In genomic region chr3:18765672-18766071, GRCh38 we compare ENCODE assay signal across 27 cellular contexts.
"Had no signal": no experiment of that assay in that cellular context is flagged by ENCODE, and none has a peak within 500 bp of the region (broad histone marks: within the 10 kb centered on the region; RNA-seq: fewer than 3 reads in every experiment).

No MANE protein-coding gene starts in this region.

- H3K36me3 Mint-ChIP-seq: activated naive CD8-positive, alpha-beta T cell; mesothelial cell of epicardium; naive B cell had no signal

- ATAC-seq: body of pancreas, foreskin keratinocyte, heart left ventricle, psoas muscle had no signal

- H3K9me3 Mint-ChIP-seq: activated B cell treated with CpG ODN at 0.5 μM for 24 hours; activated T-cell treated with anti-CD3 and anti-CD28 coated beads, Interleukin-2, amount 50 U/mL, for 24 hours; activated T-helper 2 cell treated with anti-CD3 and anti-CD28 coated beads, Interferon-gamma antibody, Interleukin-2, Interleukin-4, amounts not matched to agents 10 μg/mL and 5 μg/mL and 100 μg/mL, durations not matched to agents 14 hours and 24 hours and 36 hours; mesothelial cell of epicardium; naive B cell; neural crest cell had no signal

- H3K27me3 Mint-ChIP-seq: activated B cell treated with CpG ODN at 0.5 μM for 24 hours; activated naive CD8-positive, alpha-beta T cell had no signal

- H3K27ac Mint-ChIP-seq: activated B cell treated with CpG ODN at 0.5 μM for 24 hours; activated naive CD8-positive, alpha-beta T cell; activated T-cell treated with anti-CD3 and anti-CD28 coated beads, Interleukin-2, amount 50 U/mL, for 24 hours; activated T-helper 2 cell treated with anti-CD3 and anti-CD28 coated beads, Interferon-gamma antibody, Interleukin-2, Interleukin-4, amounts not matched to agents 10 μg/mL and 5 μg/mL and 100 μg/mL, durations not matched to agents 14 hours and 24 hours and 36 hours; mesothelial cell of epicardium; naive B cell had no signal

- H3K4me3 ChIP-seq: body of pancreas, esophagus muscularis mucosa, heart left ventricle, psoas muscle, sigmoid colon, testis had no signal

- H3K4me1 Mint-ChIP-seq: activated B cell treated with CpG ODN at 0.5 μM for 24 hours, mesothelial cell of epicardium, neural crest cell had no signal

- DNase-seq: activated B cell treated with CpG ODN at 0.5 μM for 24 hours; activated CD4-positive, alpha-beta T cell treated with anti-CD3 and anti-CD28 coated beads, Interleukin-2, amount 50 U/mL, for 4 hours; activated CD8-positive, alpha-beta memory T cell treated with anti-CD3 and anti-CD28 coated beads, Interleukin-2, amount 50 U/mL, for 4 hours; activated T-cell treated with anti-CD3 and anti-CD28 coated beads, Interleukin-2, amount 50 U/mL, for 24 hours; aorta; body of pancreas; dermis blood vessel endothelial cell; effector CD4-positive, alpha-beta T cell; foreskin keratinocyte; heart left ventricle; hypothalamus; naive B cell; occipital lobe; psoas muscle; sigmoid colon; small intestine; stimulated activated CD4-positive, alpha-beta T cell treated with anti-CD3 and anti-CD28 coated beads, Interleukin-4, amount 100 ng/mL, for 4 hours; stimulated activated CD8-positive, alpha-beta memory T cell treated with anti-CD3 and anti-CD28 coated beads, Interleukin-4, amount 100 ng/mL, for 48 hours; stimulated activated naive CD4-positive, alpha-beta T cell; T-helper 2 cell; testis; trophoblast cell had no signal

- H3K4me3 Mint-ChIP-seq: activated B cell treated with CpG ODN at 0.5 μM for 24 hours; activated naive CD8-positive, alpha-beta T cell; activated T-cell treated with anti-CD3 and anti-CD28 coated beads, Interleukin-2, amount 50 U/mL, for 24 hours; mesothelial cell of epicardium; naive B cell; neural crest cell had no signal
